Comparison of ENCODE assay signal across 8 cellular contexts in genomic region chr15:63504247-63504978, GRCh38. TPM values are rescaled to one million over a fixed set of nuclear protein-coding genes. Genes with fewer than 3 reads are reported as not detected.
A peak's percentile ranks its signal among the peaks of the same experiment; 100 is the strongest.
DNase-seq lines count a peak whose midpoint lies in the region; ATAC-seq, FAIRE-seq and TF ChIP-seq lines count a peak whose summit lies in the region.

Gene USP3 (plus strand): TSS chr15:63504593. CDS start chr15:63504740, 147 bp downstream.

- TF ChIP-seq POLR2A in thyroid gland (IDR thresholded peaks at IDR 0.05), result peak in 1 of 2 donors; percentile 89

- H3K4me2 ChIP-seq in SU-DHL-6 (ENCODE audit: low read depth, low read length, poor library complexity, severe bottlenecking), result peak within 1 kb of the TSS; percentile 83

- TF ChIP-seq CTCF in GM12865 (IDR thresholded peaks at IDR 0.05; ENCODE audit: insufficient read depth, low read depth, low read length, missing control alignments) (peak; percentile 21), SU-DHL-6 (IDR thresholded peaks at IDR 0.05; ENCODE audit: insufficient read depth, low read length, poor library complexity, severe bottlenecking) (no peak), pancreas (IDR thresholded peaks at IDR 0.05) (peak in 3 of 4 donors; percentile 19 to 37 (median 30)), thyroid gland (IDR thresholded peaks at IDR 0.05) (peak in 3 of 6 experiments; percentile 24 to 58 (median 45))

- peak within 1 kb of the TSS; percentile 53 for H3K27ac ChIP-seq in SU-DHL-6 (ENCODE audit: low read depth, low read length)
- H3K27ac ChIP-seq in pancreas, result peak within 1 kb of the TSS; percentile 96 to 100 (median 99)
- peak within 1 kb of the TSS; percentile 87 to 95 (median 93) for H3K27ac ChIP-seq in thyroid gland

- peak within 1 kb of the TSS; percentile 93 for H3K4me3 ChIP-seq in GM12865 (ENCODE audit: low read depth, low read length)
- peak within 1 kb of the TSS; percentile 83 for H3K4me3 ChIP-seq in SU-DHL-6 (ENCODE audit: insufficient read depth, low read length, poor library complexity, severe bottlenecking)
- peak within 1 kb of the TSS; percentile 71 to 93 (median 80) for H3K4me3 ChIP-seq in pancreas
- peak within 1 kb of the TSS; percentile 57 to 89 (median 79) for H3K4me3 ChIP-seq in thyroid gland (replicated peaks in 1 of 3)

- H3K9me2 ChIP-seq in SU-DHL-6 (replicated peaks; ENCODE audit: insufficient read depth, low read length), result no peaks in the 10 kb centered on the region

- H3K4me1 ChIP-seq in pancreas (peaks cover 39 to 67% (median 66%) of the 10 kb centered on the region in 3 donors), thyroid gland (peaks cover 31 to 55% of the 10 kb centered on the region in 2 donors)

- 0% methylated on average over 45 to 88 of the region's 88 CpGs for WGBS in pancreas, 2 donors
- 0 to 10% methylated on average over 2 to 4 of the region's 88 CpGs for WGBS in thyroid gland, 2 donors

- H3K4me1 Mint-ChIP-seq in activated naive CD8-positive, alpha-beta T cell treated with anti-CD3 and anti-CD28 coated beads, Interleukin-2, amount 10 ng/mL, durations not matched to agents 7 days and 5 days, result peaks cover 57% of the 10 kb centered on the region

- POLR2A ChIA-PET in activated naive CD8-positive, alpha-beta T cell treated with anti-CD3 and anti-CD28 coated beads, Interleukin-2, amount 10 ng/mL, durations not matched to agents 7 days and 5 days (lab: Charles Lee), result interaction anchor here (0.7 to 4.9 kb wide), 16 partner anchors 9 to 589 kb away, joined by 3 to 52 read pairs (median 8); partner anchors contain the start of genes CIAO2A, FBXL22 and RPS27L

- H3K27me3 ChIP-seq in SU-DHL-6 (ENCODE audit: low read length), result no peaks in the 10 kb centered on the region
- no peaks in the 10 kb centered on the region for H3K27me3 ChIP-seq in pancreas
- H3K27me3 ChIP-seq in thyroid gland, result no peaks in the 10 kb centered on the region

- peak; percentile 66 for ATAC-seq in HG02642 (IDR thresholded peaks at IDR 0.05; ENCODE audit: poor library complexity, unreplicated experiment)
- peak; percentile 60 for ATAC-seq in activated naive CD8-positive, alpha-beta T cell treated with anti-CD3 and anti-CD28 coated beads, Interleukin-2, amount 10 ng/mL, durations not matched to agents 7 days and 5 days (ENCODE audit: low read depth)
- peak; percentile 93 for ATAC-seq in Right ventricle myocardium inferior
- peak; percentile 73 to 83 (median 78) for ATAC-seq in pancreas

- peak within 1 kb of the TSS; percentile 71 for H3K9ac ChIP-seq in SU-DHL-6 (ENCODE audit: low read length)

- no peaks in the 10 kb centered on the region for H3K9me3 Mint-ChIP-seq in activated naive CD8-positive, alpha-beta T cell treated with anti-CD3 and anti-CD28 coated beads, Interleukin-2, amount 10 ng/mL, durations not matched to agents 7 days and 5 days

- peak within 1 kb of the TSS; percentile 96 for H3K4me3 Mint-ChIP-seq in activated naive CD8-positive, alpha-beta T cell treated with anti-CD3 and anti-CD28 coated beads, Interleukin-2, amount 10 ng/mL, durations not matched to agents 7 days and 5 days

- H4K20me1 ChIP-seq in SU-DHL-6 (ENCODE audit: low read depth, low read length), result peaks cover 25% of the 10 kb centered on the region

- peak within 1 kb of the TSS; percentile 92 for H3K27ac Mint-ChIP-seq in activated naive CD8-positive, alpha-beta T cell treated with anti-CD3 and anti-CD28 coated beads, Interleukin-2, amount 10 ng/mL, durations not matched to agents 7 days and 5 days

- H3K9me3 ChIP-seq in SU-DHL-6 (ENCODE audit: insufficient read depth, low read length) (no peaks in the 10 kb centered on the region), pancreas (no peaks in the 10 kb centered on the region), thyroid gland (no peaks in the 10 kb centered on the region)

- 0 out of 2 replicates have a peak, but pooled peaks cover 3% of the 10 kb centered on the region for H3F3A ChIP-seq in SU-DHL-6 (ENCODE audit: insufficient read depth)

- peak within 1 kb of the TSS; percentile 81 for H2AFZ ChIP-seq in SU-DHL-6 (ENCODE audit: low read depth, low read length, severe bottlenecking)

- H3K27me3 Mint-ChIP-seq in activated naive CD8-positive, alpha-beta T cell treated with anti-CD3 and anti-CD28 coated beads, Interleukin-2, amount 10 ng/mL, durations not matched to agents 7 days and 5 days, result no peaks in the 10 kb centered on the region

- H3K36me3 ChIP-seq in SU-DHL-6 (ENCODE audit: low read length), result no peaks in the 10 kb centered on the region
- no peaks in the 10 kb centered on the region for H3K36me3 ChIP-seq in pancreas
- H3K36me3 ChIP-seq in thyroid gland, result no peaks in the 10 kb centered on the region

- H3K36me3 Mint-ChIP-seq in activated naive CD8-positive, alpha-beta T cell treated with anti-CD3 and anti-CD28 coated beads, Interleukin-2, amount 10 ng/mL, durations not matched to agents 7 days and 5 days, result peaks cover 2% of the 10 kb centered on the region

- DNase-seq in GM12865 (ENCODE audit: low read depth) (peak; percentile 98), NCI-H1105 treated with DMSO at 0.1 percent for 48 hours (lab: John Stamatoyannopoulos, UW) (peak; percentile 95), Right ventricle myocardium inferior (ENCODE audit: missing footprints) (peak; percentile 98), pancreas (peak; percentile 91 to 98 (median 96)), thyroid gland (peak; percentile 93 to 94)
- peak; percentile 95 for DNase-seq in activated naive CD8-positive, alpha-beta T cell treated with anti-CD3 and anti-CD28 coated beads, Interleukin-2, amount 10 ng/mL, durations not matched to agents 7 days and 5 days

- intact Hi-C loops in Right ventricle myocardium inferior (cut with DNase I), result loop anchor here (1.0 kb wide), 1 partner anchor 95 kb away; no protein-coding TSS in a partner anchor
- intact Hi-C loops in pancreas (cut with DNase I), result no loop called here
- intact Hi-C loops in thyroid gland (cut with DNase I), result loop anchor here (5.0 to 10.0 kb wide), 2 partner anchors 50 to 93 kb away; partner anchors contain the start of gene FBXL22

- FAIRE-seq in pancreas (lab: Jason Lieb, UNC), result no peak

- H3K79me2 ChIP-seq in SU-DHL-6 (ENCODE audit: insufficient read depth, low read length), result peaks cover 31% of the 10 kb centered on the region

RNA-seq across cellular contexts. Expression of gene USP3, which starts in this region (rescaled TPM):
- total RNA-seq in activated naive CD8-positive, alpha-beta T cell treated with anti-CD3 and anti-CD28 coated beads, Interleukin-2, amount 10 ng/mL, durations not matched to agents 7 days and 5 days, result 10 to 100 TPM; 75.6 to 83.1 TPM
- 13.7 TPM for total RNA-seq in Right ventricle myocardium inferior
- total RNA-seq in pancreas, result 10 to 100 TPM; 39.3 to 50.8 (median 43.1) TPM
- 10 to 100 TPM; 28.5 to 35.8 TPM for polyA plus RNA-seq in pancreas
- 10 to 100 TPM; 42.9 to 82.2 (median 53.7) TPM for total RNA-seq in thyroid gland

Comparison
In these comparisons a context has a peak if more than half of its experiments do, and no peak if none do; other contexts are left out.
1. Peak in every context shown above with its lines: DNase-seq, ATAC-seq, H3K4me3 ChIP-seq and H3K27ac ChIP-seq.
2. intact Hi-C loops: an anchor here in Right ventricle myocardium inferior (1.0 kb wide) and thyroid gland (5.0 to 10.0 kb wide); none called in pancreas.